Comparison of ENCODE assay signal across 8 cellular contexts in the genomic region with DNA sequence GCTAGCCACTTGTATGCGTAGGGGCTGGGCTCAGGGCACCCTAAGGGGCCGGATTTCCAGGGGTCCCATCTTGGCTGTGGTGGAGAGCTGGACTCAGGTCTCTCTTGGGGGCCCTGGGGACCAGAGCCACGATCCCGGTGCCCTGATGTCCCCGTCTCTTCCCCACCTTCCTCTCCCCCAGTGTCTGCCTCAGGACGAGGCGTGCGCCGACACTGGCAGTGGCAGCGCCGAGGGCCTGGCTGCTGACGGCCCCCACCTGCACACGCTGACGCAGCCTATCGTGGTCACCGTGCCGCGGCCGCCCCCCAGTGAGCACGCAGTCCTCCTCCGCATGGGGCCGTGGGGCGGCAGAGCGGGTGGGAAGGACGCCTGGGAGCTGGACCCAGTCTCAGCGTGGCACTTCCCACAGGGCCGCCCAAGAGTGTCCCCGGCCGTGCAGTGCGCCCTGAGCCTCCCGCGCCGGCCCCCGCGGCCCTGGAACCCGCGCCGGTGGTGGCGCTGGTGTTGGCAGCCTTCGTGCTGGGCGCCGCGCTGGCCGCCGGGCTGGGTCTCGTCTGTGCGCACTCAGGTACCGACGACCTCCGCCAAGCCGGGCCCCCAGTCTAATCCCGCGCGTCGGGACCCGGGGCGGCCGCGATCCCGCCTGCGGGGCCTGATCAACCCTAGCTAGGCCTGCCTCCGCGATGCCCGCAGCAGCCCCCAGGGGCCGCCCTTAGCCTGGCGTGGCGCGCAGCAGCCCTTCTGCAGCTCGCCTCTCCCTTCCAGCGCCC. TPM values are rescaled to one million over a fixed set of nuclear protein-coding genes. Genes with fewer than 3 reads are reported as not detected.
A peak's percentile ranks its signal among the peaks of the same experiment; 100 is the strongest.
DNase-seq lines count a peak whose midpoint lies in the region; ATAC-seq and TF ChIP-seq lines count a peak whose summit lies in the region.

No MANE protein-coding gene starts in this region.

- peaks cover 66% of the 10 kb centered on the region for H3K27me3 Mint-ChIP-seq in activated naive CD4-positive, alpha-beta T cell treated with anti-CD3 and anti-CD28 coated beads, Interleukin-2, amount 10 ng/mL, durations not matched to agents 7 days and 5 days

- H3K36me3 ChIP-seq in Peyer's patch = peaks cover 0 to 15% (median 0%) of the 10 kb centered on the region in 3 donors

- H3K27ac ChIP-seq in Peyer's patch = peak overlapping the region in 1 of 4 donors; percentile 39

- no peaks in the 10 kb centered on the region for H3K9me3 Mint-ChIP-seq in activated naive CD4-positive, alpha-beta T cell treated with anti-CD3 and anti-CD28 coated beads, Interleukin-2, amount 10 ng/mL, durations not matched to agents 7 days and 5 days

- CTCF ChIA-PET in activated naive CD4-positive, alpha-beta T cell treated with anti-CD3 and anti-CD28 coated beads, Interleukin-2, amount 10 ng/mL, durations not matched to agents 7 days and 5 days (lab: Charles Lee) = interaction anchor here (0.7 to 1.4 kb wide), 7 partner anchors 9 to 65 kb away, joined by 3 to 11 read pairs (median 3); no protein-coding TSS in a partner anchor

- peak overlapping the region; percentile 2 to 94 (median 64) for H3K4me3 ChIP-seq in Peyer's patch

- peaks cover 41% of the 10 kb centered on the region for H3K4me1 Mint-ChIP-seq in activated naive CD4-positive, alpha-beta T cell treated with anti-CD3 and anti-CD28 coated beads, Interleukin-2, amount 10 ng/mL, durations not matched to agents 7 days and 5 days

- H3K4me3 Mint-ChIP-seq in activated naive CD4-positive, alpha-beta T cell treated with anti-CD3 and anti-CD28 coated beads, Interleukin-2, amount 10 ng/mL, durations not matched to agents 7 days and 5 days = peak overlapping the region; percentile 70

- peaks cover 0 to 38% of the 10 kb centered on the region in 2 donors for H3K27me3 ChIP-seq in Peyer's patch

- DNase-seq in SKM-1 treated with dmso at 0.1 percent for 144 hours (lab: John Stamatoyannopoulos, UW; ENCODE audit: unreplicated experiment) (peak; percentile 8), SKM-1 (lab: John Stamatoyannopoulos, UW; ENCODE audit: unreplicated experiment) (no peak), Peyer's patch (peak; percentile 34 to 76 (median 75)), germinal center (ENCODE audit: low spot score) (peak; percentile 55), retina (peak; percentile 80), inferior parietal cortex (ENCODE audit: extremely low spot score) (no peak)
- DNase-seq in activated naive CD4-positive, alpha-beta T cell treated with anti-CD3 and anti-CD28 coated beads, Interleukin-2, amount 10 ng/mL, durations not matched to agents 7 days and 5 days = peak; percentile 69

- no peak for TF ChIP-seq POLR2A in Peyer's patch (IDR thresholded peaks at IDR 0.05)

- H3K36me3 Mint-ChIP-seq in activated naive CD4-positive, alpha-beta T cell treated with anti-CD3 and anti-CD28 coated beads, Interleukin-2, amount 10 ng/mL, durations not matched to agents 7 days and 5 days = peaks cover 13% of the 10 kb centered on the region

- no peak for ATAC-seq in HG02571 (IDR thresholded peaks at IDR 0.05; ENCODE audit: unreplicated experiment)

- H3K4me1 ChIP-seq in Peyer's patch = peaks cover 2 to 46% (median 29%) of the 10 kb centered on the region in 4 donors

- H3K27ac Mint-ChIP-seq in activated naive CD4-positive, alpha-beta T cell treated with anti-CD3 and anti-CD28 coated beads, Interleukin-2, amount 10 ng/mL, durations not matched to agents 7 days and 5 days = no peak overlapping the region

- TF ChIP-seq CTCF in Peyer's patch (IDR thresholded peaks at IDR 0.05) = peak in 5 of 6 experiments; percentile 13 to 63 (median 53)

- no peaks in the 10 kb centered on the region for H3K9me3 ChIP-seq in Peyer's patch

RNA-seq across cellular contexts. Expression of gene SNAPC2, which starts 2.7 kb away (rescaled TPM):
- 10 to 100 TPM in 2 of 4 donors, 1 to 10 TPM in 2; 7.4 to 12.9 (median 9.4) TPM for total RNA-seq in Peyer's patch

RNA-seq across cellular contexts. Expression of gene TGFBR3L, which starts 2.8 kb away (rescaled TPM):
- not detected for total RNA-seq in Peyer's patch

RNA-seq across cellular contexts. Expression of gene CTXN1, which starts 8.5 kb away (rescaled TPM):
- 1 to 10 TPM in 3 of 4 donors, not detected in 1; 1.6 to 2.5 (median 2.4) TPM for total RNA-seq in Peyer's patch

RNA-seq across cellular contexts. Expression of gene MAP2K7, which starts 13.8 kb away (rescaled TPM):
- 10 to 100 TPM; 16.6 to 39.3 (median 35.0) TPM for total RNA-seq in Peyer's patch

RNA-seq across cellular contexts. Expression of gene TIMM44, which starts 26.0 kb away (rescaled TPM):
- 100 to 1,000 TPM in 1 of 4 donors, 10 to 100 TPM in 3; 55.5 to 211 (median 80.7) TPM for total RNA-seq in Peyer's patch

Comparison
In these comparisons a context has a peak if more than half of its experiments do, and no peak if none do; other contexts are left out.
1. DNase-seq: peak in SKM-1 treated with dmso at 0.1 percent for 144 hours (single experiment), Peyer's patch (3 of 3), activated naive CD4-positive, alpha-beta T cell treated with anti-CD3 and anti-CD28 coated beads, Interleukin-2, amount 10 ng/mL, durations not matched to agents 7 days and 5 days (single experiment), germinal center (single experiment) and retina (single experiment); none in SKM-1 (single experiment) and inferior parietal cortex (single experiment).